10 cellular contexts compared by ENCODE assay signal in genomic region chr10:17249820-17250219, GRCh38. TPM values are rescaled to one million over a fixed set of nuclear protein-coding genes. Genes with fewer than 3 reads are reported as not detected.
DNase-seq lines count a peak whose midpoint lies in the region; ATAC-seq, FAIRE-seq and TF ChIP-seq lines count a peak whose summit lies in the region.
"Had no signal": no experiment of that assay in that cellular context is flagged by ENCODE, and none has a peak within 500 bp of the region (broad histone marks: within the 10 kb centered on the region; RNA-seq: fewer than 3 reads in every experiment).

No MANE protein-coding gene starts in this region.

- POLR2A ChIA-PET in RWPE1 (lab: Yijun Ruan, JAX; ENCODE audit: low non-redundant PET), result no interaction called here

- no peak for TF ChIP-seq POLR2A in GM12891 (IDR thresholded peaks at IDR 0.05; ENCODE audit: low read depth, low read length)

- no peaks in the 10 kb centered on the region for H3K27me3 Mint-ChIP-seq in stimulated activated naive CD8-positive, alpha-beta T cell treated with anti-CD3 and anti-CD28 coated beads, Interleukin-15, amount 100 ng/mL, for 72 hours

- no peak overlapping the region for H3K9ac ChIP-seq in kidney (ENCODE audit: low read length in 2 of 2)

- H3K9me3 ChIP-seq in kidney (ENCODE audit: control insufficient read depth in 1 of 2, low read length in 2 of 2), result no peaks in the 10 kb centered on the region

- no peaks in the 10 kb centered on the region for H3K36me3 ChIP-seq in kidney (ENCODE audit: control insufficient read depth in 1 of 2, insufficient read depth in 2 of 2, low read length in 2 of 2)

- H3K4me1 Mint-ChIP-seq in stimulated activated naive CD8-positive, alpha-beta T cell treated with anti-CD3 and anti-CD28 coated beads, Interleukin-15, amount 100 ng/mL, for 72 hours, result no peaks in the 10 kb centered on the region

- H3K4me3 Mint-ChIP-seq in stimulated activated naive CD8-positive, alpha-beta T cell treated with anti-CD3 and anti-CD28 coated beads, Interleukin-15, amount 100 ng/mL, for 72 hours, result no peak overlapping the region

- FAIRE-seq in kidney (lab: Jason Lieb, UNC) (no peak), GM12891 (lab: Jason Lieb, UNC) (no peak)
- FAIRE-seq: TTC549 had no signal

- peak; percentile 37 for TF ChIP-seq CTCF in RWPE1 (conservative IDR thresholded peaks at IDR 0.05; ENCODE audit: low read depth)
- TF ChIP-seq CTCF in foreskin keratinocyte (conservative IDR thresholded peaks at IDR 0.05), result peak; percentile 71
- no peak for TF ChIP-seq CTCF in kidney (IDR thresholded peaks at IDR 0.05; ENCODE audit: borderline replicate concordance, extremely low read depth, insufficient read depth)

- no peaks in the 10 kb centered on the region for H3K27me3 ChIP-seq in foreskin keratinocyte

- CTCF ChIA-PET in RWPE1 (lab: Yijun Ruan, JAX), result no interaction called here

- H3K27ac ChIP-seq in RWPE1 (no peak overlapping the region), foreskin keratinocyte (no peak overlapping the region), kidney (ENCODE audit: low read depth in 2 of 2, low read length in 2 of 2) (no peak overlapping the region)

- no peaks in the 10 kb centered on the region for H3K4me1 ChIP-seq in foreskin keratinocyte
- no peaks in the 10 kb centered on the region for H3K4me1 ChIP-seq in kidney (ENCODE audit: control insufficient read depth in 1 of 2, insufficient read depth in 1 of 2, low read depth in 1 of 2, low read length in 2 of 2)

- H3K4me3 ChIP-seq in kidney (ENCODE audit: low read length in 2 of 2), result no peak overlapping the region

- peak; percentile 57 for ATAC-seq in stimulated activated naive CD8-positive, alpha-beta T cell treated with anti-CD3 and anti-CD28 coated beads, Interleukin-15, amount 100 ng/mL, for 72 hours
- ATAC-seq in stimulated activated naive CD8-positive, alpha-beta T cell treated with anti-CD3 and anti-CD28 coated beads, Interleukin-15, Interleukin-2, amounts not matched to agents 100 U/mL and 50 U/mL, for 24 hours, result no peak
- peak; percentile 66 for ATAC-seq in foreskin keratinocyte
- ATAC-seq in HG03159 (IDR thresholded peaks at IDR 0.05; ENCODE audit: unreplicated experiment), result no peak

- no peak overlapping the region for H3K27ac Mint-ChIP-seq in stimulated activated naive CD8-positive, alpha-beta T cell treated with anti-CD3 and anti-CD28 coated beads, Interleukin-15, amount 100 ng/mL, for 72 hours

- intact Hi-C loops in kidney (cut with DNase I), result loop anchor here (5.0 kb wide), 1 partner anchor 408 kb away; no protein-coding TSS in a partner anchor

- peaks cover 11 to 17% of the 10 kb centered on the region in 2 donors for H3K9me3 Mint-ChIP-seq in stimulated activated naive CD8-positive, alpha-beta T cell treated with anti-CD3 and anti-CD28 coated beads, Interleukin-15, amount 100 ng/mL, for 72 hours

- DNase-seq in stimulated activated naive CD8-positive, alpha-beta T cell treated with anti-CD3 and anti-CD28 coated beads, Interleukin-15, amount 100 ng/mL, for 72 hours, result no peak
- DNase-seq in stimulated activated naive CD8-positive, alpha-beta T cell treated with anti-CD3 and anti-CD28 coated beads, Interleukin-15, Interleukin-2, amounts not matched to agents 100 U/mL and 50 U/mL, for 24 hours, result no peak
- DNase-seq in RWPE1 (ENCODE audit: low spot score) (peak; percentile 34), foreskin keratinocyte (peak in 1 of 2 donors; percentile 44), kidney (no peak), nucleus accumbens (lab: John Stamatoyannopoulos, UW) (no peak), GM12891 (ENCODE audit: insufficient read length, low spot score) (no peak)
- DNase-seq: NCI-H1694 had no signal

TF ChIP-seq in GM12891, 5 proteins besides CTCF, POLR2A, EP300 and RAD21:
- TF ChIP-seq SPI1 (IDR thresholded peaks at IDR 0.05; ENCODE audit: low read depth, low read length), result no peak
- no peak for TF ChIP-seq POU2F2 (IDR thresholded peaks at IDR 0.05; ENCODE audit: low read depth, low read length)
- TF ChIP-seq TAF1 (IDR thresholded peaks at IDR 0.05; ENCODE audit: low read depth, low read length), result no peak
- no peak for TF ChIP-seq PAX5 (IDR thresholded peaks at IDR 0.05; ENCODE audit: insufficient read depth, low read length, severe bottlenecking)
- TF ChIP-seq POLR2AphosphoS5 (IDR thresholded peaks at IDR 0.05; ENCODE audit: low read depth, low read length), result no peak

RNA-seq across cellular contexts. Expression of gene VIM, which starts 21.8 kb away (rescaled TPM):
- total RNA-seq in foreskin keratinocyte, result 1,186 and 2,083 TPM in 2 replicates
- polyA plus RNA-seq in foreskin keratinocyte, result 1,106 and 1,757 TPM in 2 replicates
- total RNA-seq in kidney, result 1,044 TPM
- 403 TPM for polyA plus RNA-seq in kidney (ENCODE audit: insufficient read depth, low read depth, low replicate concordance)
- 48.0 TPM for polyA plus RNA-seq in GM12891 (2012; ENCODE audit: low read depth, missing spikeins)

RNA-seq across cellular contexts. Expression of gene TRDMT1, which starts 48.3 kb away (rescaled TPM):
- total RNA-seq in foreskin keratinocyte, result 5.3 and 5.7 TPM in 2 replicates
- polyA plus RNA-seq in foreskin keratinocyte, result 2.8 and 3.2 TPM in 2 replicates
- total RNA-seq in kidney, result 11.0 TPM
- polyA plus RNA-seq in kidney (ENCODE audit: insufficient read depth, low read depth, low replicate concordance), result 2.0 TPM
- polyA plus RNA-seq in GM12891 (2012; ENCODE audit: low read depth, missing spikeins), result 1.6 TPM

Comparison
In these comparisons a context has a peak if more than half of its experiments do, and no peak if none do; other contexts are left out.
1. ATAC-seq: peak in stimulated activated naive CD8-positive, alpha-beta T cell treated with anti-CD3 and anti-CD28 coated beads, Interleukin-15, amount 100 ng/mL, for 72 hours (single experiment) and foreskin keratinocyte (single experiment); none in stimulated activated naive CD8-positive, alpha-beta T cell treated with anti-CD3 and anti-CD28 coated beads, Interleukin-15, Interleukin-2, amounts not matched to agents 100 U/mL and 50 U/mL, for 24 hours (single experiment) and HG03159 (single experiment).